ENCODE assay signal across 14 cellular contexts in the genomic region with DNA sequence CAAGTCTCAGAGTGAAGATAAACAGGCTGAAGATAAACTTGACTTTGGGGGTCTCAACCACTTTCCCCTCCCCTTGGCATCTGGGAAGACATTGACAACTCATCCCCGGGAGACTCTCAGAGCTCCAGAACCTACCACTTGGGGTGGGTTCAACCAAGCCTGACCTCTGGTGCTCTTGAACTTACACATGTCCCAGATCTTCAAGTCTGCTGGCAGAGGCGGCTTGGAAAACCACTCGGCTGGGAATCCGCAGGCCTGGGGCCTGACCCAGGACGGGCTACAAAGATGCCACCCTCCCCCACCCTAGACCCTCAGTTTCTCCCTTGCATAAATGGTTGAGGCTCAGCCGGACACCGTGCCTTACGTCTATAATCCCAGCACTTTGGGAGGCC. TPM values are rescaled to one million over a fixed set of nuclear protein-coding genes. Genes with fewer than 3 reads are reported as not detected.
A peak's percentile ranks its signal among the peaks of the same experiment; 100 is the strongest.
DNase-seq lines count a peak whose midpoint lies in the region; ATAC-seq and TF ChIP-seq lines count a peak whose summit lies in the region.
"Had no signal": no experiment of that assay in that cellular context is flagged by ENCODE, and none has a peak within 500 bp of the region (broad histone marks: within the 10 kb centered on the region; RNA-seq: fewer than 3 reads in every experiment).

No MANE protein-coding gene starts in this region.

- H3K27ac ChIP-seq in neural progenitor cell, result no peak overlapping the region

- no peaks in the 10 kb centered on the region for H4K20me1 ChIP-seq in neural progenitor cell (ENCODE audit: low read depth)

- no peaks in the 10 kb centered on the region for H3K79me2 ChIP-seq in neural progenitor cell (ENCODE audit: low read depth)

- no peaks in the 10 kb centered on the region for H3K36me3 ChIP-seq in neural progenitor cell

- TF ChIP-seq CTCF in AG09309 (IDR thresholded peaks at IDR 0.05; ENCODE audit: control insufficient read depth, insufficient read depth, low read depth, low read length, missing control alignments) (no peak), WTC11 (IDR thresholded peaks at IDR 0.05) (no peak), glutamatergic neuron (IDR thresholded peaks at IDR 0.05; ENCODE audit: partially characterized antibody, unreplicated experiment) (no peak), neural progenitor cell (IDR thresholded peaks at IDR 0.05) (no peak)

- no peak overlapping the region for H2AFZ ChIP-seq in neural progenitor cell (replicated peaks)

- no peak overlapping the region for H3K9ac ChIP-seq in neural progenitor cell

- H3K27me3 ChIP-seq in neural progenitor cell, result peaks cover 44% of the 10 kb centered on the region

- H3K4me2 ChIP-seq in neural progenitor cell, result peak overlapping the region; percentile 88

- peaks cover 7% of the 10 kb centered on the region for H3F3A ChIP-seq in neural progenitor cell (ENCODE audit: low read depth)

- H3K27me3 Mint-ChIP-seq in WTC11 (ENCODE audit: low read depth), result peaks cover 56% of the 10 kb centered on the region
- H3K27me3 Mint-ChIP-seq in glutamatergic neuron (ENCODE audit: unreplicated experiment), result peaks cover 6% of the 10 kb centered on the region
- H3K27me3 Mint-ChIP-seq in neural progenitor cell (ENCODE audit: insufficient read depth, low read depth), result peaks cover 20% of the 10 kb centered on the region

- peak overlapping the region; percentile 95 for H3K4me3 ChIP-seq in AG09309 (ENCODE audit: control insufficient read depth, low read depth, low read length)
- peak overlapping the region; percentile 50 for H3K4me3 ChIP-seq in neural progenitor cell

- no peaks in the 10 kb centered on the region for H3K9me3 Mint-ChIP-seq in WTC11
- H3K9me3 Mint-ChIP-seq in glutamatergic neuron (ENCODE audit: unreplicated experiment), result peaks cover 3% of the 10 kb centered on the region
- H3K9me3 Mint-ChIP-seq in neural progenitor cell, result no peaks in the 10 kb centered on the region
- H3K9me3 Mint-ChIP-seq: activated CD4-positive, alpha-beta T cell treated with anti-CD3 and anti-CD28 coated beads, Interleukin-2, amount 10 ng/mL, durations not matched to agents 24 days and 14 days; activated naive CD8-positive, alpha-beta T cell treated with anti-CD3 and anti-CD28 coated beads, Interleukin-2, amount 50 U/mL, for 24 hours; stimulated activated memory B cell treated with anti-CD40 and anti-IgM and Interleukin-4, amounts not matched to agents 10 μg/mL and 1 μg/mL and 100 μg/mL, for 72 hours had no signal

- ATAC-seq in WTC11 (no peak; the same call in 1 of the 2 replicates), GM19351 (IDR thresholded peaks at IDR 0.05; ENCODE audit: unreplicated experiment) (no peak), HG03469 (IDR thresholded peaks at IDR 0.05; ENCODE audit: unreplicated experiment) (no peak), HG02973 (IDR thresholded peaks at IDR 0.05; ENCODE audit: unreplicated experiment) (no peak)

- no peaks in the 10 kb centered on the region for H3K4me1 ChIP-seq in neural progenitor cell

- peak overlapping the region; percentile 65 for H3K4me3 Mint-ChIP-seq in WTC11
- peak overlapping the region; percentile 38 for H3K4me3 Mint-ChIP-seq in glutamatergic neuron (ENCODE audit: unreplicated experiment)
- H3K4me3 Mint-ChIP-seq in neural progenitor cell, result peak overlapping the region; percentile 59
- H3K4me3 Mint-ChIP-seq: activated CD4-positive, alpha-beta T cell treated with anti-CD3 and anti-CD28 coated beads, Interleukin-2, amount 10 ng/mL, durations not matched to agents 24 days and 14 days; activated naive CD8-positive, alpha-beta T cell treated with anti-CD3 and anti-CD28 coated beads, Interleukin-2, amount 50 U/mL, for 24 hours; stimulated activated memory B cell treated with anti-CD40 and anti-IgM and Interleukin-4, amounts not matched to agents 10 μg/mL and 1 μg/mL and 100 μg/mL, for 72 hours had no signal

- CTCF ChIA-PET in WTC11 (lab: Charles Lee), result interaction anchor here (0.6 to 4.7 kb wide), 13 partner anchors 11 to 338 kb away, joined by 3 to 30 read pairs (median 6); partner anchors contain the start of genes MAP2K7, SNAPC2 and TGFBR3L

- POLR2A ChIA-PET in WTC11 (lab: Charles Lee), result interaction anchor here (0.5 to 2.3 kb wide), 3 partner anchors 11 to 28 kb away, joined by 3 to 6 read pairs (median 3); partner anchors contain the start of gene MAP2K7

- no peaks in the 10 kb centered on the region for H3K36me3 Mint-ChIP-seq in WTC11
- no peaks in the 10 kb centered on the region for H3K36me3 Mint-ChIP-seq in glutamatergic neuron (ENCODE audit: unreplicated experiment)
- no peaks in the 10 kb centered on the region for H3K36me3 Mint-ChIP-seq in neural progenitor cell
- H3K36me3 Mint-ChIP-seq: stimulated activated memory B cell treated with anti-CD40 and anti-IgM and Interleukin-4, amounts not matched to agents 10 μg/mL and 1 μg/mL and 100 μg/mL, for 72 hours had no signal

- no peak for DNase-seq in AG09309 (ENCODE audit: low read depth)
- DNase-seq in WTC11 (ENCODE audit: low spot score), result no peak
- DNase-seq in glutamatergic neuron, result no peak
- no peak for DNase-seq in neural progenitor cell (ENCODE audit: low spot score)
- DNase-seq in hippocampal formation (lab: John Stamatoyannopoulos, UW), result no peak
- DNase-seq: NCI-H1092 treated with DMSO at 0.1 percent for 48 hours had no signal

- H3K4me1 Mint-ChIP-seq in WTC11 (peaks cover 3% of the 10 kb centered on the region), glutamatergic neuron (ENCODE audit: low read depth, unreplicated experiment) (no peaks in the 10 kb centered on the region), neural progenitor cell (peaks cover 11% of the 10 kb centered on the region)
- H3K4me1 Mint-ChIP-seq: stimulated activated memory B cell treated with anti-CD40 and anti-IgM and Interleukin-4, amounts not matched to agents 10 μg/mL and 1 μg/mL and 100 μg/mL, for 72 hours had no signal

- H3K9me3 ChIP-seq in neural progenitor cell (ENCODE audit: low read depth), result no peaks in the 10 kb centered on the region

- H3K27ac Mint-ChIP-seq in WTC11 (no peak overlapping the region), glutamatergic neuron (ENCODE audit: unreplicated experiment) (no peak overlapping the region), neural progenitor cell (no peak overlapping the region)
- H3K27ac Mint-ChIP-seq: activated CD4-positive, alpha-beta T cell treated with anti-CD3 and anti-CD28 coated beads, Interleukin-2, amount 10 ng/mL, durations not matched to agents 24 days and 14 days; activated naive CD8-positive, alpha-beta T cell treated with anti-CD3 and anti-CD28 coated beads, Interleukin-2, amount 50 U/mL, for 24 hours; CD14-positive monocyte; stimulated activated memory B cell treated with anti-CD40 and anti-IgM and Interleukin-4, amounts not matched to agents 10 μg/mL and 1 μg/mL and 100 μg/mL, for 72 hours had no signal

TF ChIP-seq in WTC11, 78 proteins besides CTCF, POLR2A, EP300 and RAD21:
- TF ChIP-seq ZMAT4 (CRISPR knock-in tag; IDR thresholded peaks at IDR 0.05), result no peak
- no peak for TF ChIP-seq ZNF121 (CRISPR knock-in tag; IDR thresholded peaks at IDR 0.05)
- TF ChIP-seq NFE2L1 (CRISPR knock-in tag; IDR thresholded peaks at IDR 0.05), result no peak
- no peak for TF ChIP-seq MYBL2 (CRISPR knock-in tag; IDR thresholded peaks at IDR 0.05)
- TF ChIP-seq ZNF423 (CRISPR knock-in tag; IDR thresholded peaks at IDR 0.05), result no peak
- TF ChIP-seq, protein P1, sequence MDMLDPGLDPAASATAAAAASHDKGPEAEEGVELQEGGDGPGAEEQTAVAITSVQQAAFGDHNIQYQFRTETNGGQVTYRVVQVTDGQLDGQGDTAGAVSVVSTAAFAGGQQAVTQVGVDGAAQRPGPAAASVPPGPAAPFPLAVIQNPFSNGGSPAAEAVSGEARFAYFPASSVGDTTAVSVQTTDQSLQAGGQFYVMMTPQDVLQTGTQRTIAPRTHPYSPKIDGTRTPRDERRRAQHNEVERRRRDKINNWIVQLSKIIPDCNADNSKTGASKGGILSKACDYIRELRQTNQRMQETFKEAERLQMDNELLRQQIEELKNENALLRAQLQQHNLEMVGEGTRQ (CRISPR knock-in tag; IDR thresholded peaks at IDR 0.05), result no peak
- no peak for TF ChIP-seq ZNF219 (CRISPR knock-in tag; IDR thresholded peaks at IDR 0.05; ENCODE audit: borderline replicate concordance)
- no peak for TF ChIP-seq FOXP4 (CRISPR knock-in tag; IDR thresholded peaks at IDR 0.05)
- no peak for TF ChIP-seq NR1H2 (CRISPR knock-in tag; IDR thresholded peaks at IDR 0.05)

RNA-seq across cellular contexts. Expression of gene LRRC8E, which starts 0.5 kb away (rescaled TPM):
- total RNA-seq in WTC11 (2021), result 3.0 to 3.6 TPM (median 3.1 TPM) in 3 replicates
- total RNA-seq in glutamatergic neuron (ENCODE audit: unreplicated experiment), result not detected
- 0.65 and 1.2 TPM in 2 replicates for total RNA-seq in neural progenitor cell (ENCODE audit: low replicate concordance)
- total RNA-seq: activated CD4-positive, alpha-beta T cell treated with anti-CD3 and anti-CD28 coated beads, Interleukin-2, amount 10 ng/mL, durations not matched to agents 24 days and 14 days had no signal

RNA-seq across cellular contexts. Expression of gene PRR36, which starts 14.6 kb away (rescaled TPM):
- total RNA-seq in WTC11 (2021) (21.9 to 34.3 TPM (median 31.0 TPM) in 3 replicates), glutamatergic neuron (ENCODE audit: unreplicated experiment) (37.4 TPM), neural progenitor cell (ENCODE audit: low replicate concordance) (0.07 and 2.8 TPM in 2 replicates)
- total RNA-seq: skeletal muscle tissue had no signal

RNA-seq across cellular contexts. Expression of gene MAP2K7, which starts 14.9 kb away (rescaled TPM):
- total RNA-seq in WTC11 (2021), result 39.4 to 46.9 TPM (median 46.3 TPM) in 3 replicates
- 44.2 TPM for total RNA-seq in glutamatergic neuron (ENCODE audit: unreplicated experiment)
- 14.4 and 20.7 TPM in 2 replicates for total RNA-seq in neural progenitor cell (ENCODE audit: low replicate concordance)

RNA-seq across cellular contexts. Expression of gene TGFBR3L, which starts 25.8 kb away (rescaled TPM):
- total RNA-seq in WTC11 (2021) (4.1 to 7.4 TPM (median 6.5 TPM) in 3 replicates), glutamatergic neuron (ENCODE audit: unreplicated experiment) (0.69 TPM), neural progenitor cell (ENCODE audit: low replicate concordance) (0.99 and 1.8 TPM in 2 replicates)

RNA-seq across cellular contexts. Expression of gene SNAPC2, which starts 31.3 kb away (rescaled TPM):
- total RNA-seq in WTC11 (2021) (23.2 to 24.3 TPM (median 23.7 TPM) in 3 replicates), glutamatergic neuron (ENCODE audit: unreplicated experiment) (18.6 TPM), neural progenitor cell (ENCODE audit: low replicate concordance) (5.7 and 20.7 TPM in 2 replicates)
